1 cellular context compared by ENCODE assay signal in the genomic region with DNA sequence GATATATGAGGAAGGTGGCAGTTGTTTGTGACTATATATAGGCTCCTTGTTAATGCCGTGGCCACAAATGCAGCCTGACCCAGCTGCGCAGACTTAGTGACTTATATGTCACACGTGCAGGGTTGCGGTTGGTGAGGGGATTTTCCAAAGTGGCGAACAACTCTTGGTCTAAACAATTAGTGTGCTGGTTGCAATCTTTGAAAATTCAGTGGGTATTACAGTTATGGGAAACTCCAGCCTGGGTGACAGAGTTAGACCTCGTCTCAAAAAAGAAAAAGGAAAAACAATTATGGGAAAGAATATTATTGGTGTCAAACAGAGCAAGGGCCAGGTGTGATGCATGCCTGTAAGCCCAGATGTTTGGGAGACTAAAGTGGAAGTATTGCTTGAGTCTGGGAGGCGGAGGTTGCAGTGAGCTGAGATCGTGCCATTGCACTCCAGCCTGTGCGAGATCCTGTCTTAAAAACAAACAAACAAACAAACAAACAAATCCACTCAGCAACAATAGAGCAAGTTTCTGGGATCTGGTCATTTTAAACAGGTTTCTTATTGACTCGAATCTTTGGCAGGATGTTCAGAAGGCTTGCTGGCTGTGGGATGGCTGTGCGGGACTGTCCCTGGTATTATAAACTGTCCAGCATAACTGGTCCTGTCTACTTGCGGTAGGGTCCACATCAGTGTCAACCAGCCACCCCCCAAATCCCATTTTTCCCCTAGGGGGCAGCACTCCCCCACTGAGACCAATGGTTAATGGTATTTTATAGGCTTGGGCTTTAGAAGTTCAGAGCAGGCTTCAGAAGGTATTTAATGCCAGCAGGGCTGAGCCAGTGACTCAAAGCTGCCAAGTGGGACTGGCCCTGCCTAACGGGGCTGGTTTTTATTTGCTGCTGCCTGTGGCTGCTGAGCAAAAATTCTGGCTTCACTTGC.
TF ChIP-seq lines count a peak whose summit lies in the region.

No MANE protein-coding gene starts in this region.

TF ChIP-seq in A549, 52 proteins besides CTCF, POLR2A, EP300 and RAD21 (continued from another document):
- TF ChIP-seq ELK1 (IDR thresholded peaks at IDR 0.05; ENCODE audit: low read depth, low read length), result no peak
- no peak for TF ChIP-seq EHMT2 (IDR thresholded peaks at IDR 0.05; ENCODE audit: low read depth)
- no peak for TF ChIP-seq HOXB5 (CRISPR knock-in tag; IDR thresholded peaks at IDR 0.05)
- TF ChIP-seq, protein P1, sequence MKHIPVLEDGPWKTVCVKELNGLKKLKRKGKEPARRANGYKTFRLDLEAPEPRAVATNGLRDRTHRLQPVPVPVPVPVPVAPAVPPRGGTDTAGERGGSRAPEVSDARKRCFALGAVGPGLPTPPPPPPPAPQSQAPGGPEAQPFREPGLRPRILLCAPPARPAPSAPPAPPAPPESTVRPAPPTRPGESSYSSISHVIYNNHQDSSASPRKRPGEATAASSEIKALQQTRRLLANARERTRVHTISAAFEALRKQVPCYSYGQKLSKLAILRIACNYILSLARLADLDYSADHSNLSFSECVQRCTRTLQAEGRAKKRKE (CRISPR knock-in tag; IDR thresholded peaks at IDR 0.05; ENCODE audit: low read depth), result no peak
- TF ChIP-seq, protein P2, sequence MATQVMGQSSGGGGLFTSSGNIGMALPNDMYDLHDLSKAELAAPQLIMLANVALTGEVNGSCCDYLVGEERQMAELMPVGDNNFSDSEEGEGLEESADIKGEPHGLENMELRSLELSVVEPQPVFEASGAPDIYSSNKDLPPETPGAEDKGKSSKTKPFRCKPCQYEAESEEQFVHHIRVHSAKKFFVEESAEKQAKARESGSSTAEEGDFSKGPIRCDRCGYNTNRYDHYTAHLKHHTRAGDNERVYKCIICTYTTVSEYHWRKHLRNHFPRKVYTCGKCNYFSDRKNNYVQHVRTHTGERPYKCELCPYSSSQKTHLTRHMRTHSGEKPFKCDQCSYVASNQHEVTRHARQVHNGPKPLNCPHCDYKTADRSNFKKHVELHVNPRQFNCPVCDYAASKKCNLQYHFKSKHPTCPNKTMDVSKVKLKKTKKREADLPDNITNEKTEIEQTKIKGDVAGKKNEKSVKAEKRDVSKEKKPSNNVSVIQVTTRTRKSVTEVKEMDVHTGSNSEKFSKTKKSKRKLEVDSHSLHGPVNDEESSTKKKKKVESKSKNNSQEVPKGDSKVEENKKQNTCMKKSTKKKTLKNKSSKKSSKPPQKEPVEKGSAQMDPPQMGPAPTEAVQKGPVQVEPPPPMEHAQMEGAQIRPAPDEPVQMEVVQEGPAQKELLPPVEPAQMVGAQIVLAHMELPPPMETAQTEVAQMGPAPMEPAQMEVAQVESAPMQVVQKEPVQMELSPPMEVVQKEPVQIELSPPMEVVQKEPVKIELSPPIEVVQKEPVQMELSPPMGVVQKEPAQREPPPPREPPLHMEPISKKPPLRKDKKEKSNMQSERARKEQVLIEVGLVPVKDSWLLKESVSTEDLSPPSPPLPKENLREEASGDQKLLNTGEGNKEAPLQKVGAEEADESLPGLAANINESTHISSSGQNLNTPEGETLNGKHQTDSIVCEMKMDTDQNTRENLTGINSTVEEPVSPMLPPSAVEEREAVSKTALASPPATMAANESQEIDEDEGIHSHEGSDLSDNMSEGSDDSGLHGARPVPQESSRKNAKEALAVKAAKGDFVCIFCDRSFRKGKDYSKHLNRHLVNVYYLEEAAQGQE (IDR thresholded peaks at IDR 0.05), result no peak
- no peak for TF ChIP-seq KDM1A (IDR thresholded peaks at IDR 0.05; ENCODE audit: low read depth)
- TF ChIP-seq TFCP2L1 (CRISPR knock-in tag; IDR thresholded peaks at IDR 0.05), result no peak
- no peak for TF ChIP-seq CBX8 (IDR thresholded peaks at IDR 0.05)
- TF ChIP-seq MYC (IDR thresholded peaks at IDR 0.05; ENCODE audit: borderline replicate concordance, low read length), result no peak
TF ChIP-seq in A549: peak in this region for 3.
